1 cellular context compared by ENCODE assay signal in genomic region chr3:58434511-58434910, GRCh38.
TF ChIP-seq lines count a peak whose summit lies in the region.

No MANE protein-coding gene starts in this region.

TF ChIP-seq in H1, 55 proteins besides CTCF, POLR2A, EP300 and RAD21:
- TF ChIP-seq POU5F1 (IDR thresholded peaks at IDR 0.05; ENCODE audit: low read depth, low read length) (0 out of 2 replicates have a peak, but pooled peaks have one; percentile 7), CBX8 (IDR thresholded peaks at IDR 0.05; ENCODE audit: borderline replicate concordance, low read depth, low read length) (no peak), SP4 (IDR thresholded peaks at IDR 0.05; ENCODE audit: low read length) (no peak), HDAC2 (IDR thresholded peaks at IDR 0.05; ENCODE audit: borderline replicate concordance in 1 of 2, low read depth in 2 of 2, low read length in 2 of 2) (0 out of 4 replicates have a peak, but pooled peaks of 1 of the 2 experiments have one; percentile 2), TAF7 (optimal IDR thresholded peaks at IDR 0.05; ENCODE audit: borderline replicate concordance, low read depth, low read length) (no peak), KDM5A (IDR thresholded peaks at IDR 0.05; ENCODE audit: low read length) (no peak), ATF3 (IDR thresholded peaks at IDR 0.05; ENCODE audit: insufficient read depth, low read depth, low read length) (no peak), JUND (IDR thresholded peaks at IDR 0.05; ENCODE audit: low read length) (no peak)
